In the genomic region with DNA sequence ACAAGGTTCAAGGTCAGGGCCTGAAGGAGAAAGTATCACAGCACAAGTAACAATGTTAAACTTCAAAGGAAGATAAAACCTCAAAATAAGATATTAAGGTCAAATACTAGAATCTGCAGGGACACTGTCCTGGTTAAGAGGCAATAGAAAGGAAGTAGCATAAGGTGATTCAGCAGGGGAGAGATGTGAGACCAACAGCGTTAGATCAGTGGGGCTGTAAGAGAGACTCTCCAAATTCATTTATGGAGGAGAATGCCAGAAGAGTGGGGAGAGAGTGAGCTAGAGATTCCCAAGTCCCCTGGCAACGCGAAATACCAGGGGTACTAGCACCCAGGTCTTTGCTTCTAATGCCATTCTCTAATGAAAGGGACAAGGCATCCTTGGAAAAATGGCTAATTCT, we compare ENCODE assay signal across 28 cellular contexts.
"Had no signal": no experiment of that assay in that cellular context is flagged by ENCODE, and none has a peak within 500 bp of the region (broad histone marks: within the 10 kb centered on the region; RNA-seq: fewer than 3 reads in every experiment).

No MANE protein-coding gene starts in this region.

- H3K9me3 ChIP-seq: ascending aorta had no signal

- H3K4me1 ChIP-seq: ascending aorta had no signal

- DNase-seq: activated B cell treated with CpG ODN at 0.5 μM for 24 hours; activated CD4-positive, alpha-beta memory T cell treated with anti-CD3 and anti-CD28 coated beads, Interleukin-2, amount 10 ng/mL, durations not matched to agents 7 days and 5 days; activated CD4-positive, alpha-beta T cell treated with anti-CD3 and anti-CD28 coated beads for 4 hours; activated CD4-positive, alpha-beta T cell treated with anti-CD3 and anti-CD28 coated beads, Interleukin-2, amount 10 ng/mL, durations not matched to agents 24 days and 14 days; activated CD4-positive, alpha-beta T cell treated with anti-CD3 and anti-CD28 coated beads, Interleukin-2, amount 50 U/mL, for 48 hours; activated CD4-positive, CD25-positive, alpha-beta regulatory T cell treated with anti-CD3 and anti-CD28 coated beads, Interleukin-2, amount 50 U/mL, for 72 hours; activated CD8-positive, alpha-beta memory T cell treated with anti-CD3 and anti-CD28 coated beads for 24 hours; activated CD8-positive, alpha-beta memory T cell treated with anti-CD3 and anti-CD28 coated beads, Interleukin-2, amount 10 ng/mL, durations not matched to agents 7 days and 5 days; activated CD8-positive, alpha-beta memory T cell treated with anti-CD3 and anti-CD28 coated beads, Interleukin-2, amount 50 U/mL, for 48 hours; activated CD8-positive, alpha-beta T cell treated with anti-CD3 and anti-CD28 coated beads, Interleukin-2, amount 10 ng/mL, durations not matched to agents 7 days and 5 days; activated effector memory CD4-positive, alpha-beta T cell treated with Interleukin-2 at 50 U/mL for 16 hours; activated gamma-delta T cell; activated naive CD4-positive, alpha-beta T cell treated with anti-CD3 and anti-CD28 coated beads, Interleukin-2, amount 10 ng/mL, durations not matched to agents 7 days and 5 days; activated naive CD4-positive, alpha-beta T cell treated with Interleukin-2 at 50 U/mL for 16 hours; activated naive CD8-positive, alpha-beta T cell treated with anti-CD3 and anti-CD28 coated beads, Interleukin-2, amount 10 ng/mL, durations not matched to agents 7 days and 5 days; activated naive CD8-positive, alpha-beta T cell treated with anti-CD3 and anti-CD28 coated beads, Interleukin-2, amount 50 U/mL, for 24 hours; activated T-cell treated with anti-CD3 and anti-CD28 coated beads, Interleukin-2, amount 50 U/mL, for 24 hours; activated T-cell treated with anti-CD3 and anti-CD28 coated beads, Interleukin-2, amount 50 U/mL, for 48 hours; amygdala; anterior cingulate cortex; T-helper 1 cell; T-helper 2 cell; T-helper 9 cell had no signal

- H3K27ac ChIP-seq: ascending aorta, cardiac muscle cell, VCaP had no signal

- H3K36me3 ChIP-seq: ascending aorta, cardiac muscle cell had no signal

- H3K27me3 ChIP-seq: ascending aorta, cardiac muscle cell had no signal

- H3K4me3 ChIP-seq: ascending aorta, cardiac muscle cell had no signal

- FAIRE-seq: bronchial epithelial cell, TTC549 had no signal

- ATAC-seq: activated CD8-positive, alpha-beta memory T cell treated with anti-CD3 and anti-CD28 coated beads, Interleukin-2, amount 10 ng/mL, durations not matched to agents 7 days and 5 days; activated CD8-positive, alpha-beta T cell treated with anti-CD3 and anti-CD28 coated beads, Interleukin-2, amount 10 ng/mL, durations not matched to agents 7 days and 5 days; activated naive CD8-positive, alpha-beta T cell treated with anti-CD3 and anti-CD28 coated beads, Interleukin-2, amount 50 U/mL, for 24 hours had no signal
